Comparison of ENCODE assay signal across 1 cellular context in genomic region chr5:111411321-111411720, GRCh38.
TF ChIP-seq lines count a peak whose summit lies in the region.

No MANE protein-coding gene starts in this region.

TF ChIP-seq in HepG2, 621 proteins besides CTCF, POLR2A, EP300 and RAD21 (continued from another document):
- TF ChIP-seq GRHL1 (CRISPR knock-in tag; conservative IDR thresholded peaks at IDR 0.05) (no peak), ZNF615 (CRISPR knock-in tag; IDR thresholded peaks at IDR 0.05; ENCODE audit: borderline replicate concordance) (no peak), ZNF552 (CRISPR knock-in tag; IDR thresholded peaks at IDR 0.05; ENCODE audit: borderline replicate concordance) (no peak), SRSF4 (IDR thresholded peaks at IDR 0.05; ENCODE audit: low read depth, low read length, poor library complexity, severe bottlenecking) (no peak), ZNF687 (CRISPR knock-in tag; IDR thresholded peaks at IDR 0.05) (no peak), STAG1 (CRISPR knock-in tag; IDR thresholded peaks at IDR 0.05) (no peak), FOXP1 (IDR thresholded peaks at IDR 0.05) (no peak), FOXP1 (CRISPR knock-in tag; IDR thresholded peaks at IDR 0.05) (no peak), ZNF775 (CRISPR knock-in tag; IDR thresholded peaks at IDR 0.05; ENCODE audit: borderline replicate concordance) (no peak), DZIP1 (CRISPR knock-in tag; IDR thresholded peaks at IDR 0.05) (no peak), FOSL2 (CRISPR knock-in tag; IDR thresholded peaks at IDR 0.05) (no peak), ZSCAN9 (CRISPR knock-in tag; IDR thresholded peaks at IDR 0.05; ENCODE audit: borderline replicate concordance) (no peak), ZNF33A (CRISPR knock-in tag; IDR thresholded peaks at IDR 0.05; ENCODE audit: borderline replicate concordance) (no peak), HDAC1 (CRISPR knock-in tag; IDR thresholded peaks at IDR 0.05) (no peak), TBX2 (CRISPR knock-in tag; IDR thresholded peaks at IDR 0.05; ENCODE audit: borderline replicate concordance) (no peak), MIER3 (CRISPR knock-in tag; IDR thresholded peaks at IDR 0.05; ENCODE audit: borderline replicate concordance) (no peak)
- TF ChIP-seq, protein P1, sequence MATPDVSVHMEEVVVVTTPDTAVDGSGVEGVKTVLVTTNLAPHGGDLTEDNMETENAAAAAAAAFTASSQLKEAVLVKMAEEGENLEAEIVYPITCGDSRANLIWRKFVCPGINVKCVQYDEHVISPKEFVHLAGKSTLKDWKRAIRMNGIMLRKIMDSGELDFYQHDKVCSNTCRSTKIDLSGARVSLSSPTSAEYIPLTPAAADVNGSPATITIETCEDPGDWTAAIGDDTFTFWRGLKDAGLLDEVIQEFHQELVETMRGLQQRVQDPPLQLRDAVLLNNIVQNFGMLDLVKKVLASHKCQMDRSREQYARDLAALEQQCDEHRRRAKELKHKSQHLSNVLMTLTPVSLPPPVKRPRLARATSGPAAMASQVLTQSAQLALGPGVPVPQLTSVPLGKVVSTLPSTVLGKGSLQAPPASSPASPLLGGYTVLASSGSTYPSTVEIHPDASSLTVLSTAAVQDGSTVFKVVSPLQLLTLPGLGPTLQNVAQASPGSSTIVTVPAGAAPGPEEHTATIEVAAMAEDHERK (CRISPR knock-in tag; IDR thresholded peaks at IDR 0.05; ENCODE audit: low read depth) = no peak
